ENCODE assay signal across 10 cellular contexts in genomic region chr3:105647047-105647446, GRCh38.
DNase-seq lines count a peak whose midpoint lies in the region; ATAC-seq and TF ChIP-seq lines count a peak whose summit lies in the region.
"Had no signal": no experiment of that assay in that cellular context is flagged by ENCODE, and none has a peak within 500 bp of the region (broad histone marks: within the 10 kb centered on the region; RNA-seq: fewer than 3 reads in every experiment).

No MANE protein-coding gene starts in this region.

- H3K27ac ChIP-seq in AG04450 (ENCODE audit: low read depth, low read length): no peak overlapping the region
- no peak overlapping the region for H3K27ac ChIP-seq in HEK293 (ENCODE audit: extremely low read depth, low read depth, low read length)
- H3K27ac ChIP-seq in SJSA1: no peak overlapping the region
- H3K27ac ChIP-seq: ovary had no signal

- no peak overlapping the region for H3K4me3 Mint-ChIP-seq in stimulated activated memory B cell treated with anti-CD40 and anti-IgM and Interleukin-4, amounts not matched to agents 10 μg/mL and 1 μg/mL and 100 μg/mL, for 72 hours

- H3K4me1 Mint-ChIP-seq in stimulated activated memory B cell treated with anti-CD40 and anti-IgM and Interleukin-4, amounts not matched to agents 10 μg/mL and 1 μg/mL and 100 μg/mL, for 72 hours: peaks cover 6% of the 10 kb centered on the region

- no peaks in the 10 kb centered on the region for H3K27me3 ChIP-seq in AG04450 (ENCODE audit: control insufficient read depth, insufficient read depth, low read length)
- H3K27me3 ChIP-seq in SJSA1 (replicated peaks): no peaks in the 10 kb centered on the region
- H3K27me3 ChIP-seq: ovary had no signal

- H3K36me3 ChIP-seq in HEK293 (ENCODE audit: control insufficient read depth in 2 of 2, insufficient read depth in 1 of 2, low read length in 2 of 2): no peaks in the 10 kb centered on the region
- H3K36me3 ChIP-seq in SJSA1: no peaks in the 10 kb centered on the region
- H3K36me3 ChIP-seq: ovary had no signal

- no peak overlapping the region for H3K27ac Mint-ChIP-seq in stimulated activated memory B cell treated with anti-CD40 and anti-IgM and Interleukin-4, amounts not matched to agents 10 μg/mL and 1 μg/mL and 100 μg/mL, for 72 hours

- H3K4me1 ChIP-seq in HEK293 (ENCODE audit: control insufficient read depth, insufficient read depth, low read length): no peaks in the 10 kb centered on the region
- H3K4me1 ChIP-seq in SJSA1 (replicated peaks): peaks cover 6% of the 10 kb centered on the region; the same call in 1 of the 2 replicates

- H3K27me3 Mint-ChIP-seq in stimulated activated memory B cell treated with anti-CD40 and anti-IgM and Interleukin-4, amounts not matched to agents 10 μg/mL and 1 μg/mL and 100 μg/mL, for 72 hours: no peaks in the 10 kb centered on the region

- H3K36me3 Mint-ChIP-seq in stimulated activated memory B cell treated with anti-CD40 and anti-IgM and Interleukin-4, amounts not matched to agents 10 μg/mL and 1 μg/mL and 100 μg/mL, for 72 hours: peaks cover 2% of the 10 kb centered on the region

- ATAC-seq in stimulated activated memory B cell treated with anti-CD40 and anti-IgM and Interleukin-4, amounts not matched to agents 10 μg/mL and 1 μg/mL and 100 μg/mL, for 72 hours: no peak
- no peak for ATAC-seq in GM21423 (IDR thresholded peaks at IDR 0.05; ENCODE audit: unreplicated experiment)
- ATAC-seq in HG03045 (IDR thresholded peaks at IDR 0.05; ENCODE audit: unreplicated experiment): no peak
- ATAC-seq in left lobe of liver: no peak

- CTCF ChIA-PET in AG04450 (lab: Charles Lee): interaction anchor here (0.7 kb wide), 1 partner anchor 117 kb away, joined by 3 read pairs; no protein-coding TSS in a partner anchor
- CTCF ChIA-PET in HEK293 (lab: Yijun Ruan, JAX): interaction anchor here (0.6 kb wide), 1 partner anchor 627 kb away, joined by 4 read pairs; no protein-coding TSS in a partner anchor

- POLR2A ChIA-PET in AG04450 (lab: Yijun Ruan, JAX): interaction anchor here (0.7 kb wide), 1 partner anchor 404 kb away, joined by 3 read pairs; no protein-coding TSS in a partner anchor
- POLR2A ChIA-PET in HEK293 (lab: Yijun Ruan, JAX): interaction anchor here (0.6 kb wide), 1 partner anchor 33 kb away, joined by 3 read pairs; no protein-coding TSS in a partner anchor

- peak; percentile 70 for DNase-seq in AG04450 (ENCODE audit: low read depth, low spot score)
- peak; percentile 48 to 73 for DNase-seq in SJSA1 (ENCODE audit: low read depth in 1 of 2, low spot score in 2 of 2)
- DNase-seq in fibroblast of the aortic adventitia (ENCODE audit: low read depth): peak; percentile 90
- DNase-seq in left lobe of liver (ENCODE audit: low spot score): no peak
- DNase-seq: NCI-H187 treated with DMSO at 0.1 percent for 48 hours, ovary had no signal

- peaks cover 5% of the 10 kb centered on the region for H3K9me3 Mint-ChIP-seq in stimulated activated memory B cell treated with anti-CD40 and anti-IgM and Interleukin-4, amounts not matched to agents 10 μg/mL and 1 μg/mL and 100 μg/mL, for 72 hours

- no peak for TF ChIP-seq CTCF in AG04450 (IDR thresholded peaks at IDR 0.05; ENCODE audit: low read depth, low read length)
- no peak for TF ChIP-seq CTCF in HEK293 (tag by site-specific recombination; IDR thresholded peaks at IDR 0.05)
- TF ChIP-seq CTCF in fibroblast of the aortic adventitia (IDR thresholded peaks at IDR 0.05; ENCODE audit: insufficient read depth, low read length): no peak

- no peak overlapping the region for H3K4me3 ChIP-seq in AG04450 (ENCODE audit: low read depth, low read length)
- no peak overlapping the region for H3K4me3 ChIP-seq in HEK293 (ENCODE audit: low read depth, low read length)
- no peak overlapping the region for H3K4me3 ChIP-seq in SJSA1
- H3K4me3 ChIP-seq in fibroblast of the aortic adventitia (ENCODE audit: low read depth, low read length): no peak overlapping the region
- H3K4me3 ChIP-seq: ovary had no signal

- H3K9me3 ChIP-seq in AG04450 (ENCODE audit: control insufficient read depth, insufficient read depth, low read length) (no peaks in the 10 kb centered on the region), HEK293 (ENCODE audit: control insufficient read depth, insufficient read depth, low read depth, low read length) (no peaks in the 10 kb centered on the region), SJSA1 (replicated peaks) (no peaks in the 10 kb centered on the region)
- H3K9me3 ChIP-seq: ovary had no signal

TF ChIP-seq in HEK293, 187 proteins besides CTCF, POLR2A, EP300 and RAD21:
- TF ChIP-seq KLF16 (tag by site-specific recombination; IDR thresholded peaks at IDR 0.05) (no peak), ZNF366 (tag by site-specific recombination; conservative IDR thresholded peaks at IDR 0.05) (0 out of 2 replicates have a peak, but pooled peaks have one; percentile 25), ZNF362 (tag by site-specific recombination; IDR thresholded peaks at IDR 0.05) (0 out of 2 replicates have a peak, but pooled peaks have one; percentile 31)
- TF ChIP-seq, protein P1, sequence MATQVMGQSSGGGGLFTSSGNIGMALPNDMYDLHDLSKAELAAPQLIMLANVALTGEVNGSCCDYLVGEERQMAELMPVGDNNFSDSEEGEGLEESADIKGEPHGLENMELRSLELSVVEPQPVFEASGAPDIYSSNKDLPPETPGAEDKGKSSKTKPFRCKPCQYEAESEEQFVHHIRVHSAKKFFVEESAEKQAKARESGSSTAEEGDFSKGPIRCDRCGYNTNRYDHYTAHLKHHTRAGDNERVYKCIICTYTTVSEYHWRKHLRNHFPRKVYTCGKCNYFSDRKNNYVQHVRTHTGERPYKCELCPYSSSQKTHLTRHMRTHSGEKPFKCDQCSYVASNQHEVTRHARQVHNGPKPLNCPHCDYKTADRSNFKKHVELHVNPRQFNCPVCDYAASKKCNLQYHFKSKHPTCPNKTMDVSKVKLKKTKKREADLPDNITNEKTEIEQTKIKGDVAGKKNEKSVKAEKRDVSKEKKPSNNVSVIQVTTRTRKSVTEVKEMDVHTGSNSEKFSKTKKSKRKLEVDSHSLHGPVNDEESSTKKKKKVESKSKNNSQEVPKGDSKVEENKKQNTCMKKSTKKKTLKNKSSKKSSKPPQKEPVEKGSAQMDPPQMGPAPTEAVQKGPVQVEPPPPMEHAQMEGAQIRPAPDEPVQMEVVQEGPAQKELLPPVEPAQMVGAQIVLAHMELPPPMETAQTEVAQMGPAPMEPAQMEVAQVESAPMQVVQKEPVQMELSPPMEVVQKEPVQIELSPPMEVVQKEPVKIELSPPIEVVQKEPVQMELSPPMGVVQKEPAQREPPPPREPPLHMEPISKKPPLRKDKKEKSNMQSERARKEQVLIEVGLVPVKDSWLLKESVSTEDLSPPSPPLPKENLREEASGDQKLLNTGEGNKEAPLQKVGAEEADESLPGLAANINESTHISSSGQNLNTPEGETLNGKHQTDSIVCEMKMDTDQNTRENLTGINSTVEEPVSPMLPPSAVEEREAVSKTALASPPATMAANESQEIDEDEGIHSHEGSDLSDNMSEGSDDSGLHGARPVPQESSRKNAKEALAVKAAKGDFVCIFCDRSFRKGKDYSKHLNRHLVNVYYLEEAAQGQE (tag by site-specific recombination; IDR thresholded peaks at IDR 0.05): peak; percentile 19; the same call in 1 of the 2 replicates
TF ChIP-seq in HEK293: peak in this region for 3.
